19 cellular contexts compared by ENCODE assay signal in genomic region chr1:18814340-18815202, GRCh38. TPM values are rescaled to one million over a fixed set of nuclear protein-coding genes. Genes with fewer than 3 reads are reported as not detected.
A peak's percentile ranks its signal among the peaks of the same experiment; 100 is the strongest.
DNase-seq lines count a peak whose midpoint lies in the region; ATAC-seq and TF ChIP-seq lines count a peak whose summit lies in the region.
"Had no signal": no experiment of that assay in that cellular context is flagged by ENCODE, and none has a peak within 500 bp of the region (broad histone marks: within the 10 kb centered on the region; RNA-seq: fewer than 3 reads in every experiment).

No MANE protein-coding gene starts in this region.

- H3K23me2 ChIP-seq in H9 (ENCODE audit: insufficient read length, low read depth, low read length, poor library complexity, severe bottlenecking): no peaks in the 10 kb centered on the region

- H2BK20ac ChIP-seq in H9 (ENCODE audit: low read depth, low read length, poor library complexity, severe bottlenecking): no peak overlapping the region

- no peak overlapping the region for H3K4ac ChIP-seq in H9 (ENCODE audit: low read depth, low read length)

- H3K18ac ChIP-seq in H9 (ENCODE audit: insufficient read length, low read depth, low read length): no peak overlapping the region

- no peak overlapping the region for H3T11ph ChIP-seq in H9 (ENCODE audit: low read length)

- H4K5ac ChIP-seq in H9 (ENCODE audit: insufficient read length, low read depth, low read length): no peak overlapping the region

- H3K27ac ChIP-seq in H9 (ENCODE audit: insufficient read length, low read depth, low read length): no peak overlapping the region
- H3K27ac ChIP-seq: SJSA1 had no signal

- H3K79me2 ChIP-seq in H9 (ENCODE audit: insufficient read depth, low read length): no peaks in the 10 kb centered on the region

- no peak overlapping the region for H3K4me3 ChIP-seq in skeletal muscle cell (ENCODE audit: low read depth, low read length)
- H3K4me3 ChIP-seq: HAP-1, SJSA1 had no signal

- H2BK5ac ChIP-seq in H9 (ENCODE audit: insufficient read length, low read length): no peak overlapping the region

- peaks cover 9 to 37% of the 10 kb centered on the region in 2 experiments for H3K4me1 Mint-ChIP-seq in H9
- H3K4me1 Mint-ChIP-seq: IgD-negative memory B cell had no signal

- intact Hi-C loops in Right ventricle myocardium superior (cut with DNase I): no loop called here

- no peaks in the 10 kb centered on the region for H3K79me1 ChIP-seq in H9 (ENCODE audit: insufficient read depth, low read depth, low read length, poor library complexity, severe bottlenecking)

- no peak overlapping the region for H3K4me3 Mint-ChIP-seq in H9
- H3K4me3 Mint-ChIP-seq: IgD-negative memory B cell had no signal

- no peak overlapping the region for H3K23ac ChIP-seq in H9 (ENCODE audit: insufficient read length, low read depth, low read length)

- no peaks in the 10 kb centered on the region for H3K4me1 ChIP-seq in H9 (ENCODE audit: insufficient read depth, low read length)
- H3K4me1 ChIP-seq: BE2C, HAP-1, SJSA1 had no signal

- H2BK15ac ChIP-seq in H9 (ENCODE audit: low read depth, low read length): no peak overlapping the region

- no peak overlapping the region for H2BK120ac ChIP-seq in H9 (ENCODE audit: low read depth, low read length, poor library complexity, severe bottlenecking)

- H3K9me3 Mint-ChIP-seq in H9: no peaks in the 10 kb centered on the region; a peak in 1 of 5 replicates

- peaks cover 38% of the 10 kb centered on the region for H3K27me3 Mint-ChIP-seq in H9 (ENCODE audit: low read depth)

- H3K36me3 Mint-ChIP-seq in H9 (ENCODE audit: insufficient read depth in 1 of 3, low read depth in 3 of 3): no peaks in the 10 kb centered on the region

- no peaks in the 10 kb centered on the region for H3K9me3 ChIP-seq in H9 (ENCODE audit: control insufficient read depth, low read depth, low read length)
- H3K9me3 ChIP-seq: BE2C, HAP-1, SJSA1 had no signal

- DNase-seq in H9 (no peak), NCI-H226 (peak; percentile 23), glomerular visceral epithelial cell (ENCODE audit: extremely low spot score) (peak; percentile 18), skeletal muscle cell (ENCODE audit: low read depth) (peak; percentile 20), dedifferentiated amniotic fluid mesenchymal stem cell (ENCODE audit: extremely low spot score) (no peak), Right ventricle myocardium superior (no peak)
- DNase-seq: BE2C, GF-D8, NCI-H1105 treated with DMSO at 0.1 percent for 48 hours, NCI-H187, NCI-H774, RPMI8226, SW 1271 had no signal

- H4K91ac ChIP-seq in H9 (ENCODE audit: insufficient read length, low read depth, low read length): no peak overlapping the region

- no peak overlapping the region for H2AFZ ChIP-seq in H9 (ENCODE audit: low read length)

- H3K4me2 ChIP-seq in H9 (ENCODE audit: insufficient read depth, insufficient read length, low read length): no peak overlapping the region

- H3K56ac ChIP-seq in H9 (ENCODE audit: insufficient read length, low read depth, low read length): no peak overlapping the region

- no peak overlapping the region for H2BK12ac ChIP-seq in H9 (ENCODE audit: insufficient read length, low read depth, low read length)

- H4K20me1 ChIP-seq in H9 (ENCODE audit: control insufficient read depth, insufficient read depth, insufficient read length): no peaks in the 10 kb centered on the region

- peak overlapping the region in 1 of 3 experiments; percentile 56; a peak in 1 of 7 replicates for H3K27ac Mint-ChIP-seq in H9
- H3K27ac Mint-ChIP-seq: IgD-negative memory B cell had no signal

- TF ChIP-seq CTCF in H9 (conservative IDR thresholded peaks at IDR 0.05): no peak

- H4K8ac ChIP-seq in H9 (replicated peaks; ENCODE audit: insufficient read length, low read depth, low read length): no peak overlapping the region

- 0 out of 2 replicates have a peak overlapping the region, but pooled peaks have one; percentile 7 for H3K14ac ChIP-seq in H9 (ENCODE audit: insufficient read depth, low read length)

- WGBS in H9 (ENCODE audit: extremely low coverage, insufficient read length, low lambda C conversion rate): no CpG with 5 or more reads among the region's 15 CpGs

- no peaks in the 10 kb centered on the region for H3K27me3 ChIP-seq in H9 (ENCODE audit: insufficient read depth, low read length)
- H3K27me3 ChIP-seq: BE2C had no signal

- H2AK5ac ChIP-seq in H9 (ENCODE audit: insufficient read length, low read length): no peak overlapping the region

- H3K9ac ChIP-seq in H9 (ENCODE audit: extremely low read depth, insufficient read length, low read length): no peak overlapping the region

- no peak for ATAC-seq in HG02870 (IDR thresholded peaks at IDR 0.05; ENCODE audit: unreplicated experiment)
- ATAC-seq in Right ventricle myocardium superior (ENCODE audit: poor library complexity): no peak

RNA-seq across cellular contexts. Expression of gene TAS1R2, which starts 44.9 kb away (rescaled TPM):
- total RNA-seq in H9 (2021): not detected in 2 replicates
- total RNA-seq in Right ventricle myocardium superior: not detected
- total RNA-seq: HT-29, NCI-H460, SJSA1 had no signal

Comparison
In these comparisons a context has a peak if more than half of its experiments do, and no peak if none do; other contexts are left out.
1. DNase-seq: peak in NCI-H226 (single experiment), glomerular visceral epithelial cell (single experiment) and skeletal muscle cell (single experiment); none in H9 (single experiment), dedifferentiated amniotic fluid mesenchymal stem cell (single experiment) and Right ventricle myocardium superior (single experiment).